In the genomic region with DNA sequence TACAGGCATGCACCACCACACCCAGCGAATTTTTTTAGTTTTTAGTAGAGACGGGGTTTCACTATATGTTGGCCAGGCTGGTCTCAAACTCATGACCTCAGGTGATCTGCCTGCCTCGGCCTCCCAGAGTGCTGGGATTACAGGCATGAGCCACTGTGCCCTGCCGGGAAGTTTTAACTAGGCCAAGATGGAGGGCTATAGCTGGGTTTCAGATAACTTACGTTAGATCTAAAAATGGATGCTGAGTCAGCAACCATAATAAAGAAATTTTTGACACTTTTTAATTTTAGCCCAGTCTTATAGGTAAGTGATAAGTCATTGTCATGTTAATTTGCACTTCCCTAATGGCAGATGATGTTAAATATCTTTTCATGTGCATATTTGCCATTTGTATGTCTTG, we compare ENCODE assay signal across 18 cellular contexts. TPM values are rescaled to one million over a fixed set of nuclear protein-coding genes. Genes with fewer than 3 reads are reported as not detected.
DNase-seq lines count a peak whose midpoint lies in the region; ATAC-seq, FAIRE-seq and TF ChIP-seq lines count a peak whose summit lies in the region.
"Had no signal": no experiment of that assay in that cellular context is flagged by ENCODE, and none has a peak within 500 bp of the region (broad histone marks: within the 10 kb centered on the region; RNA-seq: fewer than 3 reads in every experiment).

No MANE protein-coding gene starts in this region.

- H3K27ac ChIP-seq in A549: no peak overlapping the region
- no peak overlapping the region for H3K27ac ChIP-seq in Karpas-422 (ENCODE audit: low read length)
- H3K27ac ChIP-seq in GM12878 (ENCODE audit: control insufficient read depth, insufficient read depth): peak overlapping the region; percentile 58
- H3K27ac ChIP-seq in effector memory CD4-positive, alpha-beta T cell (ENCODE audit: insufficient read depth, low read length, poor library complexity, severe bottlenecking): no peak overlapping the region
- H3K27ac ChIP-seq: SK-N-MC had no signal

- TF ChIP-seq EP300 in A549 (IDR thresholded peaks at IDR 0.05) (no peak), GM12878 (IDR thresholded peaks at IDR 0.05; ENCODE audit: borderline replicate concordance in 1 of 2, control insufficient read depth in 1 of 2, low read depth in 2 of 2, low read length in 2 of 2) (no peak)

- H3K79me2 ChIP-seq in Karpas-422 (ENCODE audit: low read length): peaks cover 58% of the 10 kb centered on the region
- H3K79me2 ChIP-seq in GM12878 (ENCODE audit: control insufficient read depth, insufficient read depth, low read length): peaks cover 47% of the 10 kb centered on the region

- in situ Hi-C loops in GM12878 (cut with MboI): no loop called here

- TF ChIP-seq CTCF in A549 (IDR thresholded peaks at IDR 0.05) (no peak), GM12878 (IDR thresholded peaks at IDR 0.05 in 2 of 3, conservative IDR thresholded peaks at IDR 0.05 in 1 of 3; ENCODE audit: control insufficient read depth in 2 of 3, extremely low read depth in 1 of 3, insufficient read depth in 1 of 3, low read depth in 3 of 3, low read length in 3 of 3) (no peak), progenitor cell of endocrine pancreas (IDR thresholded peaks at IDR 0.05; ENCODE audit: unreplicated experiment) (no peak)

- no peaks in the 10 kb centered on the region for H3K9me3 ChIP-seq in A549
- H3K9me3 ChIP-seq in Karpas-422 (ENCODE audit: low read length): no peaks in the 10 kb centered on the region
- peaks cover 7% of the 10 kb centered on the region for H3K9me3 ChIP-seq in GM12878 (replicated peaks; ENCODE audit: control insufficient read depth, insufficient read depth, low read length)
- no peaks in the 10 kb centered on the region for H3K9me3 ChIP-seq in effector memory CD4-positive, alpha-beta T cell (ENCODE audit: control insufficient read depth, low read length)

- H3K4me3 Mint-ChIP-seq in progenitor cell of endocrine pancreas (ENCODE audit: low read depth): no peak overlapping the region
- H3K4me3 Mint-ChIP-seq in activated CD4-positive, alpha-beta T cell treated with anti-CD3 and anti-CD28 coated beads for 36 hours: no peak overlapping the region
- H3K4me3 Mint-ChIP-seq: HFFc6 had no signal

- no peak overlapping the region for H3K4me2 ChIP-seq in A549
- H3K4me2 ChIP-seq in Karpas-422 (ENCODE audit: low read depth, low read length, poor library complexity, severe bottlenecking): peak overlapping the region; percentile 13
- no peak overlapping the region for H3K4me2 ChIP-seq in GM12878 (ENCODE audit: control insufficient read depth, insufficient read depth)

- no peak for TF ChIP-seq POLR2A in A549 (IDR thresholded peaks at IDR 0.05; ENCODE audit: low read length)
- no peak for TF ChIP-seq POLR2A in GM12878 (IDR thresholded peaks at IDR 0.05; ENCODE audit: low read depth, low read length)

- no peak overlapping the region for H2AFZ ChIP-seq in Karpas-422 (ENCODE audit: low read length)
- no peak overlapping the region for H2AFZ ChIP-seq in GM12878 (ENCODE audit: control insufficient read depth, low read depth, low read length)

- H3K36me3 Mint-ChIP-seq in progenitor cell of endocrine pancreas (ENCODE audit: insufficient read depth): peaks cover 5% of the 10 kb centered on the region
- peaks cover 27% of the 10 kb centered on the region for H3K36me3 Mint-ChIP-seq in activated CD4-positive, alpha-beta T cell treated with anti-CD3 and anti-CD28 coated beads for 36 hours (ENCODE audit: low read depth)

- RAD21 ChIA-PET in GM12878 (lab: Charles Lee; ENCODE audit: unreplicated experiment): interaction anchor here (2.2 to 3.7 kb wide), 3 partner anchors 12 to 15 kb away, joined by 10 to 14 read pairs (median 11); partner anchors contain the start of gene ZDHHC17

- POLR2A ChIA-PET in A549 (lab: Yijun Ruan, JAX) (no interaction called here), GM12878 (lab: Charles Lee) (interaction anchor here (0.6 to 2.0 kb wide), 3 partner anchors 10 to 143 kb away, joined by 4 to 6 read pairs (median 4); no protein-coding TSS in a partner anchor)
- POLR2A ChIA-PET in activated CD4-positive, alpha-beta T cell treated with anti-CD3 and anti-CD28 coated beads for 36 hours (lab: Charles Lee): no interaction called here

- SMC1A ChIA-PET in GM12878 (lab: Charles Lee; ENCODE audit: uncharacterized antibody, unreplicated experiment): interaction anchor here (0.7 to 4.9 kb wide), 5 partner anchors 12 to 223 kb away, joined by 3 to 63 read pairs (median 3); partner anchors contain the start of gene ZDHHC17

- DNase-seq in A549 (ENCODE audit: low read depth in 1 of 2, low spot score in 1 of 2): no peak
- DNase-seq in Karpas-422: no peak
- no peak for DNase-seq in GM12878 (ENCODE audit: low read depth, low spot score)
- DNase-seq in progenitor cell of endocrine pancreas (ENCODE audit: low spot score, unreplicated experiment): no peak
- DNase-seq in activated CD4-positive, alpha-beta T cell treated with anti-CD3 and anti-CD28 coated beads for 36 hours: no peak
- no peak for DNase-seq in activated T-cell treated with anti-CD3 and anti-CD28 coated beads for 4 hours
- DNase-seq in effector memory CD4-positive, alpha-beta T cell: no peak
- no peak for DNase-seq in posterior vena cava (ENCODE audit: low spot score)
- DNase-seq: C1 segment of cervical spinal cord, HFFc6, NCI-H1436 treated with DMSO at 0.1 percent for 48 hours, NCI-H2081 treated with DMSO at 0.1 percent for 48 hours, NCI-H510A treated with DMSO at 0.1 percent for 48 hours, NCI-H82, Right ventricle myocardium superior had no signal

- H4K20me1 ChIP-seq in Karpas-422 (ENCODE audit: insufficient read depth, low read depth, low read length): peaks cover 59% of the 10 kb centered on the region
- no peaks in the 10 kb centered on the region for H4K20me1 ChIP-seq in GM12878 (ENCODE audit: control insufficient read depth, insufficient read depth)

- CTCF ChIA-PET in A549 (lab: Yijun Ruan, JAX) (interaction anchor here (1.6 kb wide), 1 partner anchor 157 kb away, joined by 7 read pairs; no protein-coding TSS in a partner anchor), GM12878 (lab: Yijun Ruan, JAX) (interaction anchor here (1.4 to 4.4 kb wide), 6 partner anchors 9 to 232 kb away, joined by 4 to 30 read pairs (median 7); no protein-coding TSS in a partner anchor)
- CTCF ChIA-PET in activated CD4-positive, alpha-beta T cell treated with anti-CD3 and anti-CD28 coated beads for 36 hours (lab: Charles Lee): interaction anchor here (1.7 to 2.3 kb wide), 2 partner anchors 10 to 12 kb away, joined by 4 to 20 read pairs; no protein-coding TSS in a partner anchor

- H3K4me1 Mint-ChIP-seq in progenitor cell of endocrine pancreas (ENCODE audit: low read depth): peaks cover 9% of the 10 kb centered on the region
- H3K4me1 Mint-ChIP-seq in activated CD4-positive, alpha-beta T cell treated with anti-CD3 and anti-CD28 coated beads for 36 hours: peaks cover 72% of the 10 kb centered on the region

- peak overlapping the region; percentile 54 for H3K27ac Mint-ChIP-seq in progenitor cell of endocrine pancreas
- no peak overlapping the region for H3K27ac Mint-ChIP-seq in activated CD4-positive, alpha-beta T cell treated with anti-CD3 and anti-CD28 coated beads for 36 hours
- H3K27ac Mint-ChIP-seq: HFFc6 had no signal

- no peak for ATAC-seq in A549
- ATAC-seq in GM12878: peak; percentile 8; the same call in 2 of the 3 replicates
- no peak for ATAC-seq in activated CD4-positive, alpha-beta T cell treated with anti-CD3 and anti-CD28 coated beads for 36 hours

- H3K9ac ChIP-seq in Karpas-422 (ENCODE audit: low read length): no peak overlapping the region
- H3K9ac ChIP-seq in GM12878 (ENCODE audit: control insufficient read depth, insufficient read depth, low read length): no peak overlapping the region

- H3K27me3 Mint-ChIP-seq in progenitor cell of endocrine pancreas: no peaks in the 10 kb centered on the region
- no peaks in the 10 kb centered on the region for H3K27me3 Mint-ChIP-seq in activated CD4-positive, alpha-beta T cell treated with anti-CD3 and anti-CD28 coated beads for 36 hours

- H3K4me1 ChIP-seq in A549 (no peaks in the 10 kb centered on the region), Karpas-422 (ENCODE audit: low read length) (peaks cover 21% of the 10 kb centered on the region), GM12878 (ENCODE audit: control insufficient read depth, insufficient read depth, low read length) (peaks cover 13% of the 10 kb centered on the region)
- H3K4me1 ChIP-seq in effector memory CD4-positive, alpha-beta T cell (ENCODE audit: control insufficient read depth, insufficient read depth, low read length, poor library complexity, severe bottlenecking): no peaks in the 10 kb centered on the region

- H3K36me3 ChIP-seq in Karpas-422 (ENCODE audit: insufficient read depth, low read length) (no peaks in the 10 kb centered on the region), GM12878 (ENCODE audit: control insufficient read depth in 2 of 2, insufficient read depth in 2 of 2, low read length in 1 of 2) (no peaks in the 10 kb centered on the region)
- no peaks in the 10 kb centered on the region for H3K36me3 ChIP-seq in effector memory CD4-positive, alpha-beta T cell (ENCODE audit: control insufficient read depth, insufficient read depth, low read length)

- peaks cover 10% of the 10 kb centered on the region for H3K9me3 Mint-ChIP-seq in progenitor cell of endocrine pancreas (ENCODE audit: low read depth)
- H3K9me3 Mint-ChIP-seq in activated CD4-positive, alpha-beta T cell treated with anti-CD3 and anti-CD28 coated beads for 36 hours (ENCODE audit: low read depth): peaks cover 2% of the 10 kb centered on the region
- H3K9me3 Mint-ChIP-seq: HFFc6 had no signal

- H3K4me3 ChIP-seq in A549 (no peak overlapping the region), Karpas-422 (ENCODE audit: low read length) (no peak overlapping the region), GM12878 (no peak overlapping the region)
- no peak overlapping the region for H3K4me3 ChIP-seq in effector memory CD4-positive, alpha-beta T cell (ENCODE audit: insufficient read depth, low read depth, low read length, poor library complexity, severe bottlenecking)
- H3K4me3 ChIP-seq: SK-N-MC had no signal

- intact Hi-C loops in GM12878 (cut with micrococcal nuclease; ENCODE audit: unreplicated experiment) (loop anchor here (2.0 kb wide), 1 partner anchor 14 kb away; the partner anchor contains the start of gene ZDHHC17), posterior vena cava (cut with DNase I) (no loop called here)
- intact Hi-C loops in activated CD4-positive, alpha-beta T cell treated with anti-CD3 and anti-CD28 coated beads for 36 hours (cut with DNase I, micrococcal nuclease): no loop called here

- TF ChIP-seq RAD21 in A549 (conservative IDR thresholded peaks at IDR 0.05 in 1 of 2, IDR thresholded peaks at IDR 0.05 in 1 of 2): no peak
- no peak for TF ChIP-seq RAD21 in GM12878 (IDR thresholded peaks at IDR 0.05; ENCODE audit: insufficient read depth, low read depth, low read length)

- no peaks in the 10 kb centered on the region for H3K27me3 ChIP-seq in Karpas-422 (ENCODE audit: low read length)
- H3K27me3 ChIP-seq in GM12878 (replicated peaks in 1 of 2; ENCODE audit: control insufficient read depth in 2 of 2, insufficient read depth in 2 of 2, low read length in 1 of 2): no peaks in the 10 kb centered on the region
- H3K27me3 ChIP-seq in effector memory CD4-positive, alpha-beta T cell (replicated peaks; ENCODE audit: control insufficient read depth, insufficient read depth, low read length, poor library complexity, severe bottlenecking): no peaks in the 10 kb centered on the region

- WGBS in A549 (ENCODE audit: missing lambda C conversion rate): 75% methylated on average over 5 of the region's 5 CpGs
- 66% methylated on average over 5 of the region's 5 CpGs for WGBS in GM12878 (ENCODE audit: insufficient coverage, insufficient replicate concordance, low lambda C conversion rate, missing lambda C conversion rate)

- no peak for FAIRE-seq in A549 (lab: Jason Lieb, UNC)
- no peak for FAIRE-seq in GM12878 (lab: Jason Lieb, UNC)
- FAIRE-seq: H54, RCC 7860 had no signal

- no peaks in the 10 kb centered on the region for H3K9me2 ChIP-seq in Karpas-422 (replicated peaks; ENCODE audit: insufficient read depth, low read length)

- no TSS peak for BruUV-seq in GM12878 (replicated peaks; lab: Mats Ljungman, UMichigan)

RNA-seq across cellular contexts. Expression of gene ZDHHC17, which starts 14.4 kb away (rescaled TPM):
- polyA plus RNA-seq in A549 (2011; rRNA removed) (49.2 and 54.8 TPM in 2 replicates), A549 (2017; fragmentation: RNase III; extraction: RNeasy Plus Mini Kit Qiagen cat#74134 plus additional on column Dnase treatment) (28.1 to 30.5 TPM (median 29.4 TPM) in 3 replicates), GM12878 (2011; rRNA removed) (50.0 and 67.2 TPM in 2 replicates), GM12878 (2014; fragmentation: Illumina TruSeq; extraction: Trizol) (19.4 and 26.8 TPM in 2 replicates), GM12878 (2014; fragmentation: Nextera tagmentation; extraction: Ambion mirVana) (1 to 10 TPM; 4.3 to 4.9 TPM), GM12878 (2014; rRNA removed) (18.7 and 21.8 TPM in 2 replicates), GM12878 (2016; fragmentation: Nextera tagmentation; extraction: Ambion mirVana) (10 to 100 TPM; 12.0 to 13.1 TPM)
- polyA plus RNA-seq in A549 (2012; cell fraction: cytosol; rRNA removed): 12.0 and 14.1 TPM in 2 replicates
- polyA plus RNA-seq in A549 (2012; cell fraction: nucleus; rRNA removed): 25.1 and 49.2 TPM in 2 replicates
- polyA minus RNA-seq in A549 (2011; rRNA and poly(A)+ RNA removed): 75.0 and 78.8 TPM in 2 replicates
- total RNA-seq in Karpas-422 (2014; rRNA removed; shearing (Covaris generic); ENCODE audit: low replicate concordance): 42.9 and 50.1 TPM in 2 replicates
- 142 and 151 TPM in 2 replicates for total RNA-seq in GM12878 (2013; cell fraction: nucleolus; rRNA removed)
- total RNA-seq in GM12878 (2014; rRNA removed) (27.7 and 29.7 TPM in 2 replicates), GM12878 (2014; rRNA removed; fragmentation: Illumina TruSeq; extraction: Trizol) (26.7 and 30.7 TPM in 2 replicates), GM12878 (2021) (19.0 and 19.2 TPM in 2 replicates), progenitor cell of endocrine pancreas (65.7 and 69.2 TPM in 2 replicates), posterior vena cava (10 to 100 TPM; 32.8 to 37.5 TPM)
- polyA plus RNA-seq in GM12878 (2011; ENCODE audit: low read depth): 9.1 TPM
- 17.4 and 21.8 TPM in 2 replicates for polyA plus RNA-seq in GM12878 (2011; cell fraction: cytosol; rRNA removed)
- polyA plus RNA-seq in GM12878 (2011; cell fraction: nucleus; rRNA removed): 93.8 and 118 TPM in 2 replicates
- 13.8 TPM in 2 replicates for polyA plus RNA-seq in GM12878 (2012)
- polyA minus RNA-seq in GM12878 (2011; rRNA and poly(A)+ RNA removed): 107 and 169 TPM in 2 replicates
- polyA minus RNA-seq in GM12878 (2011; cell fraction: cytosol; rRNA and poly(A)+ RNA removed): 20.6 and 22.5 TPM in 2 replicates
- 86.8 and 118 TPM in 2 replicates for polyA minus RNA-seq in GM12878 (2011; cell fraction: nucleus; rRNA and poly(A)+ RNA removed)
- total RNA-seq in activated CD4-positive, alpha-beta T cell treated with anti-CD3 and anti-CD28 coated beads for 36 hours: 10 to 100 TPM; 17.6 to 22.7 TPM
